Comparison of ENCODE assay signal across 9 cellular contexts in the genomic region with DNA sequence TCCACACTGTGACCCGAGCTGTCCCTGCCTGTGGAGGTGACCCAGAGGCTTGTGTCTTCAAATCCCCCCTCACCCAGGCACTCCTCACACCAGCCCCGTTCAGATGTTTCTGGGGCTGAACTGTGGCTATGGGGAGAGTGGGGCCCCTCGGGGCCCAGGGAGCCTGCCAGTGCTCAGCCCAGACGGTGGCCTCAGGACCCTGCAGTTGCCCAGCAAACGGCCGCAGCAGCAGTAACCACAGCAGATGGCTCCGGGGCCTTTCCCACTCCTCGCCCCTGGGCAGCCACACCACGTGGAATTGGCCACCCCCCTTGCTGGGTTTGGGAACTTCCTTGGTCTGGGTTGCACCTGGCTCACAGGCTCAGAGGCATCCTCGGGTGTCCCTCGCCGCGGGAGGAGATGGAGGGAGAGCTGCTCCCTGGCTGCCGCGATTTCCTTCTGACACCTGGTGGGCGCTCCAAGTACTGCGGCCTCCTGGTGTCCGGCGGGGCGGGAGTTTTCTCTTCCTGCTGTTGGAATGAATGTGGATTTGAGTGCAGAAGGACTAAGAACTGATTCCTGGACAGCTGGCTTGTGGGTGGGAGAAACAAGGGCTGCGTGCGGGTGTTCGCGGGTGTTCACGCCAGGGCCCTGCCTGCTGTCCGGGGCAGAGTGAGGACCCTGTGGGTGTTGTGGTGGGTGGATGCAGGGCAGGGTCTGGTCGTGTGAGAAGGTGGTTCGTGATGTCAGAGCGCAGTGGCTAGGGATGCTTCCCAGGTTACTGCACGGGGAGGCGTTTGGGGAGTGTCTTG.
DNase-seq lines count a peak whose midpoint lies in the region; ATAC-seq and TF ChIP-seq lines count a peak whose summit lies in the region.
"Had no signal": no experiment of that assay in that cellular context is flagged by ENCODE, and none has a peak within 500 bp of the region (broad histone marks: within the 10 kb centered on the region; RNA-seq: fewer than 3 reads in every experiment).

No MANE protein-coding gene starts in this region.

- no peaks in the 10 kb centered on the region for H3K9me3 ChIP-seq in neural progenitor cell (ENCODE audit: low read depth)
- H3K9me3 ChIP-seq in tibial artery: no peaks in the 10 kb centered on the region

- H3K4me1 ChIP-seq in neural progenitor cell (no peaks in the 10 kb centered on the region), tibial artery (peaks cover 0 to 18% (median 2%) of the 10 kb centered on the region in 4 donors)

- no peaks in the 10 kb centered on the region for H4K20me1 ChIP-seq in neural progenitor cell (ENCODE audit: low read depth)

- no peaks in the 10 kb centered on the region for H3K36me3 Mint-ChIP-seq in neural progenitor cell

- H3K27me3 ChIP-seq in neural progenitor cell (no peaks in the 10 kb centered on the region), tibial artery (no peaks in the 10 kb centered on the region)

- H3K27me3 Mint-ChIP-seq in neural progenitor cell (ENCODE audit: insufficient read depth, low read depth): peaks cover 9% of the 10 kb centered on the region

- no peak overlapping the region for H3K4me2 ChIP-seq in neural progenitor cell

- no peak overlapping the region for H3K4me3 ChIP-seq in fibroblast of mammary gland (ENCODE audit: control insufficient read depth, low read depth, low read length)
- H3K4me3 ChIP-seq in neural progenitor cell: no peak overlapping the region
- no peak overlapping the region for H3K4me3 ChIP-seq in tibial artery

- peak overlapping the region; percentile 15 for H3K27ac Mint-ChIP-seq in neural progenitor cell
- H3K27ac Mint-ChIP-seq: dendritic cell treated with granulocyte-macrophage colony-stimulating factor and Interleukin-4, amounts not matched to agents 40 ng/mL and 50 ng/mL, for 4 days had no signal

- TF ChIP-seq CTCF in fibroblast of mammary gland (conservative IDR thresholded peaks at IDR 0.05; ENCODE audit: control insufficient read depth, insufficient read depth, low read depth, low read length) (peak; percentile 82), neural progenitor cell (IDR thresholded peaks at IDR 0.05) (peak; percentile 81), tibial artery (IDR thresholded peaks at IDR 0.05) (peak; percentile 91 to 92)

- DNase-seq in NCI-H446 (lab: John Stamatoyannopoulos, UW) (peak; percentile 5 to 47), NCI-H446 treated with DMSO at 0.1 percent for 48 hours (lab: John Stamatoyannopoulos, UW) (no peak), NCI-H2171 (lab: John Stamatoyannopoulos, UW) (peak; percentile 63), fibroblast of mammary gland (ENCODE audit: low read depth) (peak; percentile 52), neural progenitor cell (ENCODE audit: low spot score) (peak; percentile 83), tibial artery (peak; percentile 70 to 84)
- peak in 2 of 3 experiments; percentile 18 to 20 for DNase-seq in activated CD8-positive, alpha-beta memory T cell treated with anti-CD3 and anti-CD28 coated beads for 48 hours (ENCODE audit: low read depth in 2 of 3, low spot score in 2 of 3)

- H3K27ac ChIP-seq in neural progenitor cell (no peak overlapping the region), tibial artery (no peak overlapping the region)

- no peaks in the 10 kb centered on the region for H3F3A ChIP-seq in neural progenitor cell (ENCODE audit: low read depth)

- H2AFZ ChIP-seq in neural progenitor cell (replicated peaks): no peak overlapping the region

- no peaks in the 10 kb centered on the region for H3K9me3 Mint-ChIP-seq in neural progenitor cell
- H3K9me3 Mint-ChIP-seq: dendritic cell treated with granulocyte-macrophage colony-stimulating factor and Interleukin-4, amounts not matched to agents 40 ng/mL and 50 ng/mL, for 4 days had no signal

- no peaks in the 10 kb centered on the region for H3K36me3 ChIP-seq in neural progenitor cell
- peaks cover 0 to 54% (median 16%) of the 10 kb centered on the region in 3 donors for H3K36me3 ChIP-seq in tibial artery

- no peak overlapping the region for H3K4me3 Mint-ChIP-seq in neural progenitor cell
- H3K4me3 Mint-ChIP-seq: dendritic cell treated with granulocyte-macrophage colony-stimulating factor and Interleukin-4, amounts not matched to agents 40 ng/mL and 50 ng/mL, for 4 days had no signal

- ATAC-seq in GM19467 (IDR thresholded peaks at IDR 0.05; ENCODE audit: unreplicated experiment): no peak

- H3K79me2 ChIP-seq in neural progenitor cell (ENCODE audit: low read depth): no peaks in the 10 kb centered on the region

- intact Hi-C loops in tibial artery (cut with DNase I; ENCODE audit: low total_unique reads): loop anchor here (2.0 to 10.0 kb wide), 2 partner anchors 44 to 574 kb away; a partner anchor contains a TSS

- no peak overlapping the region for H3K9ac ChIP-seq in neural progenitor cell

- peaks cover 24% of the 10 kb centered on the region for H3K4me1 Mint-ChIP-seq in neural progenitor cell
